Comparison of ENCODE assay signal across 19 cellular contexts in the genomic region with DNA sequence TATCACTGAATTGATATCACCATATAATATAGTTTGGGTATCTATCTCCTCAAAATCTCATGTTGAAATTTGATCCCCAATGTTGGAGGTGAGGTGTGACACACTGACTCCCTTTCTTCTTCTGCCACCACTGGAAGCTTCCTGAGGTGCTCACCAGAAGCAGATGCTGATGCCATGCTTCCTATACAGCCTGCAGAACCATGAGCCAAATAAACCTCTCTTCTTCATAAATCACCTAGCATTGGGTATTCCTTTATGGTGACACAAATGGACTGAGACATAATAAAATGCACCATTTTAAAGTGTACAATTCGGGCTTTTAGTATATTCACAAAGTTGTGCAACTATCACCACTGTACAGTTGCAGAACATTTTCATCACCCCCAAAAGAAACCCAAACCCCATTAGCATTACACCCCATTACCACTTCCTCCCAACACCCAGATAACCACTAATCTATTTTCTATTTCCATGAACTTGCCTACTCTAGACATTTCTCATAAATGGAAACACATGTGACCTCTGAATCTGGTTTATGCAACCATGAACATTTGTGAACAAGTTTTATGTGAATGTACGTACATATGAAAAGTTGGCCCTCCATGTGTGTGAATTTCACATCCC.
DNase-seq lines count a peak whose midpoint lies in the region; ATAC-seq, FAIRE-seq and TF ChIP-seq lines count a peak whose summit lies in the region.
"Had no signal": no experiment of that assay in that cellular context is flagged by ENCODE, and none has a peak within 500 bp of the region (broad histone marks: within the 10 kb centered on the region; RNA-seq: fewer than 3 reads in every experiment).

No MANE protein-coding gene starts in this region.

- H3K27me3 Mint-ChIP-seq in osteocyte (ENCODE audit: unreplicated experiment) (no peaks in the 10 kb centered on the region), endodermal cell (ENCODE audit: insufficient read depth) (no peaks in the 10 kb centered on the region)

- 40% methylated on average over 2 of the region's 2 CpGs for WGBS in K562 (ENCODE audit: insufficient coverage, low coverage, missing lambda C conversion rate)
- 100% methylated on average over 1 of the region's 2 CpGs; no CpG with 5 or more reads in 1 of the 2 experiments for WGBS in endodermal cell (ENCODE audit: insufficient coverage in 1 of 2, insufficient read length in 1 of 2), 2 experiments

- intact Hi-C loops in K562 (cut with micrococcal nuclease) = no loop called here

- CTCF ChIA-PET in K562 (lab: Yijun Ruan, JAX; ENCODE audit: low intra/inter-chr PET ratio) = no interaction called here

- H3K27ac Mint-ChIP-seq in osteocyte (ENCODE audit: unreplicated experiment) (peak overlapping the region; percentile 27), endodermal cell (no peak overlapping the region)
- H3K27ac Mint-ChIP-seq: CD14-positive monocyte; CD4-positive, alpha-beta memory T cell; GM23338 had no signal

- no peak overlapping the region for H3K4me3 Mint-ChIP-seq in osteocyte (ENCODE audit: unreplicated experiment)
- H3K4me3 Mint-ChIP-seq in endodermal cell = no peak overlapping the region
- H3K4me3 Mint-ChIP-seq: CD14-positive monocyte; CD4-positive, alpha-beta memory T cell; GM23338 had no signal

- no peak overlapping the region for H2AFZ ChIP-seq in K562 (ENCODE audit: low read depth, low read length)
- H2AFZ ChIP-seq: GM23338 had no signal

- peak; percentile 0 for DNase-seq in NK-92 treated with Interleukin-12 subunit alpha and Interleukin-12 subunit beta, amount 100 ng/mL, for 24 hours (lab: John Stamatoyannopoulos, UW)
- DNase-seq in NK-92 (lab: John Stamatoyannopoulos, UW; ENCODE audit: unreplicated experiment) (no peak), K562 (ENCODE audit: extremely low read depth in 1 of 4, low spot score in 3 of 4) (no peak), fibroblast of villous mesenchyme (ENCODE audit: low read depth) (peak; percentile 32), osteocyte (ENCODE audit: extremely low spot score, unreplicated experiment) (no peak), foreskin melanocyte (no peak), endodermal cell (no peak)
- DNase-seq: CD4-positive, alpha-beta memory T cell; DMS153; DMS79; GDM1; HCEC 1CT had no signal

- no peaks in the 10 kb centered on the region for H3K9me1 ChIP-seq in K562 (ENCODE audit: control insufficient read depth, insufficient read depth, low read length)

- no peak overlapping the region for H3K27ac ChIP-seq in K562 (ENCODE audit: extremely low read depth, low read depth, low read length)
- no peak overlapping the region for H3K27ac ChIP-seq in endodermal cell (ENCODE audit: low read depth, low read length)
- H3K27ac ChIP-seq: 22Rv1, BLaER1 had no signal

- H3K4me3 ChIP-seq in K562 = no peak overlapping the region
- no peak overlapping the region for H3K4me3 ChIP-seq in fibroblast of villous mesenchyme (ENCODE audit: low read depth, low read length)
- no peak overlapping the region for H3K4me3 ChIP-seq in endodermal cell (ENCODE audit: low read length)
- H3K4me3 ChIP-seq: BLaER1, GM23338 had no signal

- no peak for TF ChIP-seq RAD21 in K562 (CRISPR knock-in tag; conservative IDR thresholded peaks at IDR 0.05 in 1 of 2, IDR thresholded peaks at IDR 0.05 in 1 of 2)

- H3K36me3 ChIP-seq in K562 (ENCODE audit: control insufficient read depth, insufficient read depth, low read length) (no peaks in the 10 kb centered on the region), endodermal cell (ENCODE audit: control insufficient read depth, insufficient read depth, low read length) (no peaks in the 10 kb centered on the region)
- H3K36me3 ChIP-seq: BLaER1 had no signal

- no peaks in the 10 kb centered on the region for H4K20me1 ChIP-seq in K562 (replicated peaks; ENCODE audit: control insufficient read depth, insufficient read depth, low read length)
- H4K20me1 ChIP-seq: BLaER1 had no signal

- no peak for TF ChIP-seq EP300 in K562 (IDR thresholded peaks at IDR 0.05; ENCODE audit: low read length)

- TF ChIP-seq CTCF in K562 (IDR thresholded peaks at IDR 0.05 in 2 of 3, conservative IDR thresholded peaks at IDR 0.05 in 1 of 3; ENCODE audit: insufficient read depth in 2 of 3, low read depth in 1 of 3, low read length in 3 of 3) (no peak), fibroblast of villous mesenchyme (IDR thresholded peaks at IDR 0.05; ENCODE audit: insufficient read depth, low read depth, low read length) (no peak), osteocyte (IDR thresholded peaks at IDR 0.05) (no peak), endodermal cell (conservative IDR thresholded peaks at IDR 0.05) (no peak)

- no peaks in the 10 kb centered on the region for H3K36me3 Mint-ChIP-seq in osteocyte (ENCODE audit: unreplicated experiment)
- no peaks in the 10 kb centered on the region for H3K36me3 Mint-ChIP-seq in endodermal cell (ENCODE audit: low read depth)
- H3K36me3 Mint-ChIP-seq: CD14-positive monocyte; CD4-positive, alpha-beta memory T cell had no signal

- in situ Hi-C loops in K562 (cut with MboI) = no loop called here

- ATAC-seq in K562 (no peak), HG02571 (IDR thresholded peaks at IDR 0.05; ENCODE audit: unreplicated experiment) (no peak)
- ATAC-seq: GM23338, HepG2 had no signal

- TF ChIP-seq POLR2A in K562 (conservative IDR thresholded peaks at IDR 0.05) = no peak

- H3K27me3 ChIP-seq in K562 (ENCODE audit: control insufficient read depth in 2 of 2, insufficient read depth in 2 of 2, low read length in 2 of 2) (no peaks in the 10 kb centered on the region), endodermal cell (ENCODE audit: control insufficient read depth, insufficient read depth, low read length, poor library complexity, severe bottlenecking) (no peaks in the 10 kb centered on the region)

- FAIRE-seq in K562 (lab: Jason Lieb, UNC) = no peak
- FAIRE-seq: H54, HepG2 had no signal

- no peaks in the 10 kb centered on the region for H3K79me2 ChIP-seq in K562 (ENCODE audit: control insufficient read depth, insufficient read depth, low read length)

- H3K4me1 ChIP-seq in K562 (replicated peaks in 1 of 2; ENCODE audit: control insufficient read depth in 2 of 2, insufficient read depth in 2 of 2, low read length in 2 of 2) (no peaks in the 10 kb centered on the region), endodermal cell (ENCODE audit: control insufficient read depth, insufficient read depth, low read length) (no peaks in the 10 kb centered on the region)
- H3K4me1 ChIP-seq: BLaER1 had no signal

- POLR2A ChIA-PET in K562 (lab: Yijun Ruan, JAX) = no interaction called here

- no peak overlapping the region for H3K4me2 ChIP-seq in K562 (ENCODE audit: insufficient read depth, low read length)
- H3K4me2 ChIP-seq: BLaER1, GM23338 had no signal

- BruUV-seq in K562 (replicated peaks; lab: Mats Ljungman, UMichigan) = no TSS peak

- H3K9me3 Mint-ChIP-seq in osteocyte (ENCODE audit: unreplicated experiment) (peaks cover 25% of the 10 kb centered on the region), endodermal cell (peaks cover 30% of the 10 kb centered on the region)
- H3K9me3 Mint-ChIP-seq: CD14-positive monocyte, GM23338 had no signal

- H3K9ac ChIP-seq in K562 (ENCODE audit: insufficient read depth in 1 of 2, low read depth in 2 of 2, low read length in 2 of 2) (no peak overlapping the region), endodermal cell (ENCODE audit: extremely low read depth, low read length, poor library complexity, severe bottlenecking) (no peak overlapping the region)
- H3K9ac ChIP-seq: BLaER1 had no signal

- peaks cover 21% of the 10 kb centered on the region for H3K4me1 Mint-ChIP-seq in osteocyte (ENCODE audit: unreplicated experiment)
- no peaks in the 10 kb centered on the region for H3K4me1 Mint-ChIP-seq in endodermal cell
- H3K4me1 Mint-ChIP-seq: CD4-positive, alpha-beta memory T cell had no signal

- no peaks in the 10 kb centered on the region for H3K9me3 ChIP-seq in K562 (replicated peaks; ENCODE audit: control insufficient read depth, insufficient read depth, low read depth, low read length)
- no peaks in the 10 kb centered on the region for H3K9me3 ChIP-seq in endodermal cell (ENCODE audit: control insufficient read depth, low read length)
- H3K9me3 ChIP-seq: BLaER1 had no signal

TF ChIP-seq in K562, 482 proteins besides CTCF, POLR2A, EP300 and RAD21:
- TF ChIP-seq ZNF766 (CRISPR knock-in tag; conservative IDR thresholded peaks at IDR 0.05) (peak; percentile 95), HDGF (IDR thresholded peaks at IDR 0.05) (no peak), ZNF445 (CRISPR knock-in tag; IDR thresholded peaks at IDR 0.05; ENCODE audit: low read depth) (no peak)
TF ChIP-seq in K562: peak in this region for 1.

Comparison
In these comparisons a context has a peak if more than half of its experiments do, and no peak if none do; other contexts are left out.
1. DNase-seq: peak in NK-92 treated with Interleukin-12 subunit alpha and Interleukin-12 subunit beta, amount 100 ng/mL, for 24 hours (single experiment) and fibroblast of villous mesenchyme (single experiment); none in NK-92 (single experiment), K562 (0 of 4), osteocyte (single experiment), foreskin melanocyte (single experiment) and endodermal cell (single experiment).